ENCODE assay signal across 7 cellular contexts in genomic region chr9:37801287-37801850, GRCh38. TPM values are rescaled to one million over a fixed set of nuclear protein-coding genes. Genes with fewer than 3 reads are reported as not detected.
DNase-seq lines count a peak whose midpoint lies in the region; ATAC-seq, FAIRE-seq and TF ChIP-seq lines count a peak whose summit lies in the region.

No MANE protein-coding gene starts in this region.

- no peak for TF ChIP-seq RAD21 in GM12878 (IDR thresholded peaks at IDR 0.05; ENCODE audit: insufficient read depth, low read depth, low read length)

- DNase-seq in NT2/D1 (ENCODE audit: low read depth, low spot score) (peak; percentile 22), GM12878 (ENCODE audit: low read depth, low spot score) (no peak), kidney (peak; percentile 78), GF-D8 (lab: John Stamatoyannopoulos, UW) (no peak)
- DNase-seq in stimulated activated CD4-positive, alpha-beta T cell treated with anti-CD3 and anti-CD28 coated beads, Interleukin-4, amount 100 ng/mL, for 4 hours, result peak; percentile 12 to 48

- H3K4me2 ChIP-seq in GM12878 (ENCODE audit: control insufficient read depth, insufficient read depth), result peak overlapping the region; percentile 85

- H3K9me3 ChIP-seq in NT2/D1 (ENCODE audit: insufficient read depth, low read length), result no peaks in the 10 kb centered on the region
- no peaks in the 10 kb centered on the region for H3K9me3 ChIP-seq in GM12878 (replicated peaks; ENCODE audit: control insufficient read depth, insufficient read depth, low read length)
- H3K9me3 ChIP-seq in kidney (ENCODE audit: control insufficient read depth in 1 of 2, low read length in 2 of 2), result no peaks in the 10 kb centered on the region

- SMC1A ChIA-PET in GM12878 (lab: Charles Lee; ENCODE audit: uncharacterized antibody, unreplicated experiment), result interaction anchor here (0.6 to 1.0 kb wide), 3 partner anchors 8 to 101 kb away, joined by 3 to 7 read pairs (median 4); no protein-coding TSS in a partner anchor

- WGBS in GM12878 (ENCODE audit: insufficient coverage, insufficient replicate concordance, low lambda C conversion rate, missing lambda C conversion rate), result 0% methylated on average over 39 of the region's 45 CpGs

- H3K4me3 ChIP-seq in NT2/D1 (ENCODE audit: insufficient read length, low read depth), result peak overlapping the region; percentile 88
- H3K4me3 ChIP-seq in GM12878, result peak overlapping the region; percentile 80
- H3K4me3 ChIP-seq in kidney (ENCODE audit: low read length in 2 of 2), result peak overlapping the region; percentile 90 to 94

- H4K20me1 ChIP-seq in GM12878 (ENCODE audit: control insufficient read depth, insufficient read depth), result peaks cover 3% of the 10 kb centered on the region; the same call in 1 of the 2 replicates

- intact Hi-C loops in GM12878 (cut with micrococcal nuclease; ENCODE audit: unreplicated experiment) (loop anchor here (2.0 to 5.0 kb wide), 3 partner anchors 17 to 219 kb away; partner anchors contain the start of genes EXOSC3 and SLC25A51), kidney (cut with DNase I) (no loop called here)

- H2AFZ ChIP-seq in GM12878 (ENCODE audit: control insufficient read depth, low read depth, low read length), result peak overlapping the region; percentile 99

- FAIRE-seq in GM12878 (lab: Jason Lieb, UNC), result no peak
- FAIRE-seq in kidney (lab: Jason Lieb, UNC), result no peak

- peaks cover 46% of the 10 kb centered on the region for H3K79me2 ChIP-seq in GM12878 (ENCODE audit: control insufficient read depth, insufficient read depth, low read length)

- POLR2A ChIA-PET in GM12878 (lab: Charles Lee), result interaction anchor here (0.6 to 1.6 kb wide), 5 partner anchors 12 to 234 kb away, joined by 3 to 10 read pairs (median 3); partner anchors contain the start of gene EXOSC3

- no peak for TF ChIP-seq EP300 in GM12878 (IDR thresholded peaks at IDR 0.05; ENCODE audit: borderline replicate concordance in 1 of 2, control insufficient read depth in 1 of 2, low read depth in 2 of 2, low read length in 2 of 2)

- BruUV-seq in GM12878 (replicated peaks; lab: Mats Ljungman, UMichigan), result no TSS peak

- H3K4me1 ChIP-seq in NT2/D1 (ENCODE audit: insufficient read depth, insufficient read length) (no peaks in the 10 kb centered on the region), GM12878 (ENCODE audit: control insufficient read depth, insufficient read depth, low read length) (peaks cover 10% of the 10 kb centered on the region; the same call in 1 of the 2 replicates), kidney (ENCODE audit: control insufficient read depth in 1 of 2, insufficient read depth in 1 of 2, low read depth in 1 of 2, low read length in 2 of 2) (peaks cover 4 to 12% of the 10 kb centered on the region in 2 donors)

- H3K27me3 ChIP-seq in NT2/D1 (ENCODE audit: insufficient read depth, insufficient read length), result no peaks in the 10 kb centered on the region
- H3K27me3 ChIP-seq in GM12878 (replicated peaks in 1 of 2; ENCODE audit: control insufficient read depth in 2 of 2, insufficient read depth in 2 of 2, low read length in 1 of 2), result no peaks in the 10 kb centered on the region

- RAD21 ChIA-PET in GM12878 (lab: Charles Lee; ENCODE audit: unreplicated experiment), result interaction anchor here (0.9 to 1.1 kb wide), 2 partner anchors 16 to 102 kb away, joined by 4 read pairs; partner anchors contain the start of genes EXOSC3 and SLC25A51

- H3K9ac ChIP-seq in NT2/D1 (ENCODE audit: insufficient read length, low read depth) (peak overlapping the region; percentile 95), GM12878 (ENCODE audit: control insufficient read depth, insufficient read depth, low read length) (peak overlapping the region; percentile 90), kidney (ENCODE audit: low read length in 2 of 2) (peak overlapping the region; percentile 81 to 85)

- in situ Hi-C loops in GM12878 (cut with MboI), result no loop called here

- H3K36me3 ChIP-seq in NT2/D1 (ENCODE audit: insufficient read depth, insufficient read length, low read length), result peaks cover 13% of the 10 kb centered on the region
- H3K36me3 ChIP-seq in GM12878 (ENCODE audit: control insufficient read depth in 2 of 2, insufficient read depth in 2 of 2, low read length in 1 of 2), result no peaks in the 10 kb centered on the region
- no peaks in the 10 kb centered on the region for H3K36me3 ChIP-seq in kidney (ENCODE audit: control insufficient read depth in 1 of 2, insufficient read depth in 2 of 2, low read length in 2 of 2)

- ATAC-seq in GM18861 (IDR thresholded peaks at IDR 0.05; ENCODE audit: unreplicated experiment) (peak; percentile 22), HG02763 (IDR thresholded peaks at IDR 0.05; ENCODE audit: unreplicated experiment) (peak; percentile 30), GM12878 (peak; percentile 70)

- CTCF ChIA-PET in GM12878 (lab: Yijun Ruan, JAX), result interaction anchor here (0.7 to 3.1 kb wide), 3 partner anchors 17 to 497 kb away, joined by 3 to 13 read pairs (median 3); partner anchors contain the start of gene EXOSC3

- TF ChIP-seq POLR2A in GM12878 (IDR thresholded peaks at IDR 0.05; ENCODE audit: low read depth, low read length), result no peak

- TF ChIP-seq CTCF in GM12878 (IDR thresholded peaks at IDR 0.05 in 2 of 3, conservative IDR thresholded peaks at IDR 0.05 in 1 of 3; ENCODE audit: control insufficient read depth in 2 of 3, extremely low read depth in 1 of 3, insufficient read depth in 1 of 3, low read depth in 3 of 3, low read length in 3 of 3) (no peak), kidney (IDR thresholded peaks at IDR 0.05; ENCODE audit: borderline replicate concordance, extremely low read depth, insufficient read depth) (no peak)

- H3K27ac ChIP-seq in GM12878 (ENCODE audit: control insufficient read depth, insufficient read depth) (peak overlapping the region; percentile 83), kidney (ENCODE audit: low read depth in 2 of 2, low read length in 2 of 2) (peak overlapping the region; percentile 82 to 88)

TF ChIP-seq in GM12878, 131 proteins besides CTCF, POLR2A, EP300 and RAD21 (continues in another document):
- no peak for TF ChIP-seq SREBF2 (IDR thresholded peaks at IDR 0.05; ENCODE audit: low read length)

RNA-seq across cellular contexts. Expression of gene DCAF10, which starts 0.8 kb away (rescaled TPM):
- total RNA-seq in GM12878 (2013; cell fraction: nucleolus; rRNA removed), result 25.6 and 27.8 TPM in 2 replicates
- total RNA-seq in GM12878 (2014; rRNA removed) (6.3 and 6.7 TPM in 2 replicates), GM12878 (2014; rRNA removed; fragmentation: Illumina TruSeq; extraction: Trizol) (8.9 and 9.4 TPM in 2 replicates), GM12878 (2021) (12.6 and 12.7 TPM in 2 replicates), kidney (28.5 TPM)
- 4.7 TPM for polyA plus RNA-seq in GM12878 (2011; ENCODE audit: low read depth)
- polyA plus RNA-seq in GM12878 (2011; rRNA removed) (21.7 and 21.8 TPM in 2 replicates), GM12878 (2014; fragmentation: Illumina TruSeq; extraction: Trizol) (10.6 and 12.6 TPM in 2 replicates), GM12878 (2014; fragmentation: Nextera tagmentation; extraction: Ambion mirVana) (1 to 10 TPM; 3.9 TPM), GM12878 (2014; rRNA removed) (7.2 and 7.9 TPM in 2 replicates), GM12878 (2016; fragmentation: Nextera tagmentation; extraction: Ambion mirVana) (10 to 100 TPM; 11.2 to 12.8 TPM), kidney (ENCODE audit: insufficient read depth, low read depth, low replicate concordance) (10.6 TPM)
- 9.9 and 12.0 TPM in 2 replicates for polyA plus RNA-seq in GM12878 (2011; cell fraction: cytosol; rRNA removed)
- polyA plus RNA-seq in GM12878 (2011; cell fraction: nucleus; rRNA removed), result 12.5 and 14.5 TPM in 2 replicates
- polyA plus RNA-seq in GM12878 (2012), result 6.8 and 9.1 TPM in 2 replicates
- 32.4 and 46.1 TPM in 2 replicates for polyA minus RNA-seq in GM12878 (2011; rRNA and poly(A)+ RNA removed)
- polyA minus RNA-seq in GM12878 (2011; cell fraction: cytosol; rRNA and poly(A)+ RNA removed), result 8.2 and 11.1 TPM in 2 replicates
- 11.7 and 21.6 TPM in 2 replicates for polyA minus RNA-seq in GM12878 (2011; cell fraction: nucleus; rRNA and poly(A)+ RNA removed)

RNA-seq across cellular contexts. Expression of gene EXOSC3, which starts 16.5 kb away (rescaled TPM):
- 70.9 and 130 TPM in 2 replicates for total RNA-seq in GM12878 (2013; cell fraction: nucleolus; rRNA removed)
- total RNA-seq in GM12878 (2014; rRNA removed) (63.5 and 77.4 TPM in 2 replicates), GM12878 (2014; rRNA removed; fragmentation: Illumina TruSeq; extraction: Trizol) (42.3 and 45.9 TPM in 2 replicates), GM12878 (2021) (73.5 and 79.2 TPM in 2 replicates), kidney (32.3 TPM)
- 15.0 TPM for polyA plus RNA-seq in GM12878 (2011; ENCODE audit: low read depth)
- polyA plus RNA-seq in GM12878 (2011; rRNA removed) (54.4 and 83.4 TPM in 2 replicates), GM12878 (2014; fragmentation: Illumina TruSeq; extraction: Trizol) (58.2 and 59.2 TPM in 2 replicates), GM12878 (2014; fragmentation: Nextera tagmentation; extraction: Ambion mirVana) (10 to 100 TPM in 1 of 2 experiments, 1 to 10 TPM in 1; 8.2 to 20.3 TPM), GM12878 (2014; rRNA removed) (109 and 115 TPM in 2 replicates), GM12878 (2016; fragmentation: Nextera tagmentation; extraction: Ambion mirVana) (100 to 1,000 TPM; 149 to 161 TPM), kidney (ENCODE audit: insufficient read depth, low read depth, low replicate concordance) (31.6 TPM)
- 31.7 and 52.0 TPM in 2 replicates for polyA plus RNA-seq in GM12878 (2011; cell fraction: cytosol; rRNA removed)
- polyA plus RNA-seq in GM12878 (2011; cell fraction: nucleus; rRNA removed), result 40.1 and 49.0 TPM in 2 replicates
- 27.8 and 39.6 TPM in 2 replicates for polyA plus RNA-seq in GM12878 (2012)
- polyA minus RNA-seq in GM12878 (2011; rRNA and poly(A)+ RNA removed), result 19.7 and 27.9 TPM in 2 replicates
- 13.8 and 16.2 TPM in 2 replicates for polyA minus RNA-seq in GM12878 (2011; cell fraction: cytosol; rRNA and poly(A)+ RNA removed)
- polyA minus RNA-seq in GM12878 (2011; cell fraction: nucleus; rRNA and poly(A)+ RNA removed), result 77.5 and 85.6 TPM in 2 replicates

RNA-seq across cellular contexts. Expression of gene TRMT10B, which starts 47.8 kb away (rescaled TPM):
- total RNA-seq in GM12878 (2013; cell fraction: nucleolus; rRNA removed), result 16.8 and 18.8 TPM in 2 replicates
- 3.2 and 3.7 TPM in 2 replicates for total RNA-seq in GM12878 (2014; rRNA removed)
- total RNA-seq in GM12878 (2014; rRNA removed; fragmentation: Illumina TruSeq; extraction: Trizol), result 5.5 and 5.9 TPM in 2 replicates
- total RNA-seq in GM12878 (2021), result 4.7 and 5.9 TPM in 2 replicates
- 8.9 TPM for polyA plus RNA-seq in GM12878 (2011; ENCODE audit: low read depth)
- 10.2 and 12.7 TPM in 2 replicates for polyA plus RNA-seq in GM12878 (2011; rRNA removed)
- 6.4 and 6.9 TPM in 2 replicates for polyA plus RNA-seq in GM12878 (2011; cell fraction: cytosol; rRNA removed)
- 7.8 and 8.7 TPM in 2 replicates for polyA plus RNA-seq in GM12878 (2011; cell fraction: nucleus; rRNA removed)
- polyA plus RNA-seq in GM12878 (2012), result 8.3 and 9.0 TPM in 2 replicates
- polyA plus RNA-seq in GM12878 (2014; fragmentation: Illumina TruSeq; extraction: Trizol), result 11.7 and 13.0 TPM in 2 replicates
- 1 to 10 TPM; 5.0 to 7.6 TPM for polyA plus RNA-seq in GM12878 (2014; fragmentation: Nextera tagmentation; extraction: Ambion mirVana)
- polyA plus RNA-seq in GM12878 (2014; rRNA removed), result 3.9 and 6.0 TPM in 2 replicates
- polyA plus RNA-seq in GM12878 (2016; fragmentation: Nextera tagmentation; extraction: Ambion mirVana), result 1 to 10 TPM; 8.6 TPM
- 3.7 and 5.4 TPM in 2 replicates for polyA minus RNA-seq in GM12878 (2011; rRNA and poly(A)+ RNA removed)
- 1.6 and 2.5 TPM in 2 replicates for polyA minus RNA-seq in GM12878 (2011; cell fraction: cytosol; rRNA and poly(A)+ RNA removed)
- 4.4 and 6.4 TPM in 2 replicates for polyA minus RNA-seq in GM12878 (2011; cell fraction: nucleus; rRNA and poly(A)+ RNA removed)
- total RNA-seq in kidney, result 12.4 TPM
- polyA plus RNA-seq in kidney (ENCODE audit: insufficient read depth, low read depth, low replicate concordance), result 5.2 TPM

Comparison
In these comparisons a context has a peak if more than half of its experiments do, and no peak if none do; other contexts are left out.
1. DNase-seq: peak in NT2/D1 (single experiment), kidney (single experiment) and stimulated activated CD4-positive, alpha-beta T cell treated with anti-CD3 and anti-CD28 coated beads, Interleukin-4, amount 100 ng/mL, for 4 hours (2 of 2); none in GM12878 (single experiment) and GF-D8 (single experiment).
2. Peak in every context shown above with its lines, with median percentiles within 50 percentile points of each other: ATAC-seq, H3K4me3 ChIP-seq and H3K9ac ChIP-seq.